8 cellular contexts compared by ENCODE assay signal in genomic region chr13:100608906-100609305, GRCh38. TPM values are rescaled to one million over a fixed set of nuclear protein-coding genes. Genes with fewer than 3 reads are reported as not detected.
DNase-seq lines count a peak whose midpoint lies in the region; ATAC-seq and TF ChIP-seq lines count a peak whose summit lies in the region.

No MANE protein-coding gene starts in this region.

- DNase-seq in brain microvascular endothelial cell (peak; percentile 12), cortex of kidney (lab: John Stamatoyannopoulos, UW) (no peak), posterior vena cava (ENCODE audit: low spot score) (no peak), nucleus accumbens (lab: John Stamatoyannopoulos, UW) (no peak)
- no peak for DNase-seq in activated CD4-positive, CD25-positive, alpha-beta regulatory T cell (lab: John Stamatoyannopoulos, UW)

- intact Hi-C loops in posterior vena cava (cut with DNase I): no loop called here

- ATAC-seq in GM18498 (IDR thresholded peaks at IDR 0.05; ENCODE audit: unreplicated experiment): peak; percentile 93
- ATAC-seq in GM21515 (IDR thresholded peaks at IDR 0.05; ENCODE audit: unreplicated experiment): peak; percentile 83
- peak; percentile 85 for ATAC-seq in HG03571 (IDR thresholded peaks at IDR 0.05; ENCODE audit: unreplicated experiment)

- H3K4me3 ChIP-seq in brain microvascular endothelial cell (ENCODE audit: low read depth, low read length): no peak overlapping the region

- in situ Hi-C loops in brain microvascular endothelial cell (cut with HindIII; ENCODE audit: low pct_ligation_motif_present, low sequenced_read_pairs): no loop called here

- H3K27ac ChIP-seq in brain microvascular endothelial cell: no peak overlapping the region

- no peaks in the 10 kb centered on the region for H3K27me3 ChIP-seq in brain microvascular endothelial cell (replicated peaks)

- no peak for TF ChIP-seq CTCF in brain microvascular endothelial cell (IDR thresholded peaks at IDR 0.05; ENCODE audit: low read depth, low read length, missing control alignments)

- H3K36me3 ChIP-seq in brain microvascular endothelial cell (replicated peaks): no peaks in the 10 kb centered on the region

RNA-seq across cellular contexts. Expression of gene GGACT, which starts 20.3 kb away (rescaled TPM):
- 1 to 10 TPM; 4.8 to 5.0 TPM for total RNA-seq in posterior vena cava
